ENCODE assay signal across 34 cellular contexts in the genomic region with DNA sequence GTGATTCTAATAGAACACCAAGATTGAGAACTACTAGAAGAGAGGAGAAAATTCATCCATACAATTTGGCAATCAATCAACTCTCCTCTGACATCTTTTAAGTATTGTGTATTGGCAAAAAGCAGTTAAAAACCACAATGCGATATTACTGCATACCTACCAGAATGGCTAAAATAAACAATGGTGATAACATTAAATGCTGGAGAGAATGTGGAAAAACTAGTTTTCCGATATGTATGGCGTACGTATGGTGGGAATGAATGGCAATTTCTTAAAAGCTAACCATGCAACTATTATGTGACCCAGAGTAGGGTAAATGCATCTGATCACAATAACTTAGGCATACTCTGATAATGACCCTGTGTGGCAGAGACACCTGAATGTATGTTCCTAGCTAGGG. TPM values are rescaled to one million over a fixed set of nuclear protein-coding genes. Genes with fewer than 3 reads are reported as not detected.
"Had no signal": no experiment of that assay in that cellular context is flagged by ENCODE, and none has a peak within 500 bp of the region (broad histone marks: within the 10 kb centered on the region; RNA-seq: fewer than 3 reads in every experiment).

No MANE protein-coding gene starts in this region.

- H3K27me3 ChIP-seq: brain microvascular endothelial cell, dorsolateral prefrontal cortex had no signal

- H3K27ac ChIP-seq: brain microvascular endothelial cell, coronary artery, dorsolateral prefrontal cortex, WERI-Rb-1 had no signal

- DNase-seq: activated B cell treated with CpG ODN at 0.5 μM for 24 hours; activated CD4-positive, alpha-beta memory T cell treated with anti-CD3 and anti-CD28 coated beads for 36 hours; activated CD4-positive, alpha-beta T cell treated with anti-CD3 and anti-CD28 coated beads for 36 hours; activated CD4-positive, alpha-beta T cell treated with anti-CD3 and anti-CD28 coated beads, Interleukin-2, amount 10 ng/mL, durations not matched to agents 24 days and 14 days; activated CD4-positive, CD25-positive, alpha-beta regulatory T cell treated with anti-CD3 and anti-CD28 coated beads, Interleukin-2, amount 50 U/mL, for 72 hours; activated CD8-positive, alpha-beta memory T cell treated with anti-CD3 and anti-CD28 coated beads, Interleukin-2, amount 10 ng/mL, durations not matched to agents 7 days and 5 days; activated CD8-positive, alpha-beta memory T cell treated with anti-CD3 and anti-CD28 coated beads, Interleukin-2, amount 50 U/mL, for 4 hours; activated CD8-positive, alpha-beta T cell treated with anti-CD3 and anti-CD28 coated beads, Interleukin-2, amount 10 ng/mL, durations not matched to agents 7 days and 5 days; activated effector memory CD4-positive, alpha-beta T cell treated with Interleukin-2 at 50 U/mL for 16 hours; activated gamma-delta T cell treated with Interleukin-2 at 50 U/mL for 16 hours; activated naive CD4-positive, alpha-beta T cell treated with anti-CD3 and anti-CD28 coated beads, Interleukin-2, amount 50 U/mL, for 16 hours; activated naive CD4-positive, alpha-beta T cell treated with Interleukin-2 at 50 U/mL for 16 hours; activated T-cell treated with anti-CD3 and anti-CD28 coated beads, Interleukin-2, amount 50 U/mL, for 1 hour; amniotic stem cell; anterior cingulate cortex; brain microvascular endothelial cell; dorsolateral prefrontal cortex; effector memory CD4-positive, alpha-beta T cell; endodermal cell; foreskin fibroblast; head of caudate nucleus; hippocampal formation; T1000; WERI-Rb-1 had no signal

- H3K27ac Mint-ChIP-seq: activated B cell treated with CpG ODN at 0.5 μM for 24 hours; activated CD4-positive, alpha-beta memory T cell treated with anti-CD3 and anti-CD28 coated beads for 36 hours; activated CD4-positive, alpha-beta T cell treated with anti-CD3 and anti-CD28 coated beads for 36 hours; activated CD4-positive, alpha-beta T cell treated with anti-CD3 and anti-CD28 coated beads, Interleukin-2, amount 10 ng/mL, durations not matched to agents 24 days and 14 days; activated CD8-positive, alpha-beta memory T cell treated with anti-CD3 and anti-CD28 coated beads, Interleukin-2, amount 10 ng/mL, durations not matched to agents 7 days and 5 days; activated CD8-positive, alpha-beta T cell treated with anti-CD3 and anti-CD28 coated beads, Interleukin-2, amount 10 ng/mL, durations not matched to agents 7 days and 5 days; activated naive CD8-positive, alpha-beta T cell; activated T-helper 17 cell treated with anti-CD3 and anti-CD28 coated beads, Interleukin-2, amount 50 U/mL, for 72 hours; dendritic cell treated with granulocyte-macrophage colony-stimulating factor and Interleukin-4, amounts not matched to agents 40 ng/mL and 50 ng/mL, for 4 days; endodermal cell; T-helper 2 cell treated with Interferon-gamma antibody and Interleukin-4, amounts not matched to agents 5 μg/mL and 100 μg/mL, for 36 hours had no signal

- H3K4me3 Mint-ChIP-seq: activated B cell treated with CpG ODN at 0.5 μM for 24 hours; activated CD4-positive, alpha-beta memory T cell treated with anti-CD3 and anti-CD28 coated beads for 36 hours; activated CD4-positive, alpha-beta T cell treated with anti-CD3 and anti-CD28 coated beads for 36 hours; activated CD4-positive, alpha-beta T cell treated with anti-CD3 and anti-CD28 coated beads, Interleukin-2, amount 10 ng/mL, durations not matched to agents 24 days and 14 days; activated CD8-positive, alpha-beta memory T cell treated with anti-CD3 and anti-CD28 coated beads, Interleukin-2, amount 10 ng/mL, durations not matched to agents 7 days and 5 days; activated CD8-positive, alpha-beta T cell treated with anti-CD3 and anti-CD28 coated beads, Interleukin-2, amount 10 ng/mL, durations not matched to agents 7 days and 5 days; activated naive CD8-positive, alpha-beta T cell; activated T-helper 17 cell treated with anti-CD3 and anti-CD28 coated beads, Interleukin-2, amount 50 U/mL, for 72 hours; central memory CD8-positive, alpha-beta T cell; dendritic cell treated with granulocyte-macrophage colony-stimulating factor and Interleukin-4, amounts not matched to agents 40 ng/mL and 50 ng/mL, for 4 days; endodermal cell; T-helper 2 cell treated with Interferon-gamma antibody and Interleukin-4, amounts not matched to agents 5 μg/mL and 100 μg/mL, for 36 hours had no signal

- H3K36me3 ChIP-seq: brain microvascular endothelial cell, WERI-Rb-1 had no signal

- H3K36me3 Mint-ChIP-seq: activated CD4-positive, alpha-beta memory T cell treated with anti-CD3 and anti-CD28 coated beads for 36 hours; activated naive CD8-positive, alpha-beta T cell had no signal

- FAIRE-seq: astrocyte, frontal cortex had no signal

- H3K4me3 ChIP-seq: coronary artery, dorsolateral prefrontal cortex had no signal

- ATAC-seq: activated CD4-positive, alpha-beta T cell treated with anti-CD3 and anti-CD28 coated beads for 36 hours; activated CD8-positive, alpha-beta memory T cell treated with anti-CD3 and anti-CD28 coated beads, Interleukin-2, amount 10 ng/mL, durations not matched to agents 7 days and 5 days; activated CD8-positive, alpha-beta T cell treated with anti-CD3 and anti-CD28 coated beads, Interleukin-2, amount 10 ng/mL, durations not matched to agents 7 days and 5 days; activated T-helper 17 cell treated with anti-CD3 and anti-CD28 coated beads, Interleukin-2, amount 50 U/mL, for 72 hours; esophagus mucosa had no signal

- H3K4me1 Mint-ChIP-seq: activated B cell treated with CpG ODN at 0.5 μM for 24 hours, endodermal cell had no signal

- H3K9me3 Mint-ChIP-seq: activated B cell treated with CpG ODN at 0.5 μM for 24 hours; activated CD4-positive, alpha-beta memory T cell treated with anti-CD3 and anti-CD28 coated beads for 36 hours; activated T-helper 17 cell treated with anti-CD3 and anti-CD28 coated beads, Interleukin-2, amount 50 U/mL, for 72 hours; central memory CD8-positive, alpha-beta T cell; dendritic cell treated with granulocyte-macrophage colony-stimulating factor and Interleukin-4, amounts not matched to agents 40 ng/mL and 50 ng/mL, for 4 days; endodermal cell; T-helper 2 cell treated with Interferon-gamma antibody and Interleukin-4, amounts not matched to agents 5 μg/mL and 100 μg/mL, for 36 hours had no signal

RNA-seq across cellular contexts. Expression of a gene that starts 29.3 kb away (rescaled TPM):
- total RNA-seq: activated B cell treated with CpG ODN at 0.5 μM for 24 hours; activated CD4-positive, alpha-beta memory T cell treated with anti-CD3 and anti-CD28 coated beads for 36 hours; activated CD4-positive, alpha-beta T cell treated with anti-CD3 and anti-CD28 coated beads, Interleukin-2, amount 10 ng/mL, durations not matched to agents 24 days and 14 days; activated CD8-positive, alpha-beta memory T cell treated with anti-CD3 and anti-CD28 coated beads for 36 hours; activated CD8-positive, alpha-beta memory T cell treated with anti-CD3 and anti-CD28 coated beads, Interleukin-2, amount 10 ng/mL, durations not matched to agents 7 days and 5 days; activated CD8-positive, alpha-beta T cell treated with anti-CD3 and anti-CD28 coated beads, Interleukin-2, amount 10 ng/mL, durations not matched to agents 7 days and 5 days; activated T-helper 17 cell treated with anti-CD3 and anti-CD28 coated beads, Interleukin-2, amount 50 U/mL, for 72 hours had no signal
